15 cellular contexts compared by ENCODE assay signal in genomic region chr18:48917579-48918101, GRCh38. TPM values are rescaled to one million over a fixed set of nuclear protein-coding genes. Genes with fewer than 3 reads are reported as not detected.
DNase-seq lines count a peak whose midpoint lies in the region; ATAC-seq, FAIRE-seq and TF ChIP-seq lines count a peak whose summit lies in the region.
"Had no signal": no experiment of that assay in that cellular context is flagged by ENCODE, and none has a peak within 500 bp of the region (broad histone marks: within the 10 kb centered on the region; RNA-seq: fewer than 3 reads in every experiment).

No MANE protein-coding gene starts in this region.

- no peak overlapping the region for H3K4me3 Mint-ChIP-seq in stimulated activated effector memory CD8-positive, alpha-beta T cell treated with anti-CD3 and anti-CD28 coated beads, Interleukin-12 subunit alpha, Interleukin-12 subunit beta, amount 100 ng/mL, for 72 hours
- H3K4me3 Mint-ChIP-seq: activated naive CD8-positive, alpha-beta T cell treated with anti-CD3 and anti-CD28 coated beads, Interleukin-2, amount 50 U/mL, for 24 hours had no signal

- H3K36me3 ChIP-seq in right atrium auricular region (peaks cover 17% of the 10 kb centered on the region), OCI-LY3 (replicated peaks; ENCODE audit: low read depth, low read length) (no peaks in the 10 kb centered on the region)

- H3K27ac ChIP-seq in right atrium auricular region: no peak overlapping the region
- H3K27ac ChIP-seq in OCI-LY3 (ENCODE audit: low read length): no peak overlapping the region

- H3K9ac ChIP-seq in OCI-LY3 (ENCODE audit: low read length): no peak overlapping the region

- peak overlapping the region; percentile 98 for H3K27ac Mint-ChIP-seq in stimulated activated effector memory CD8-positive, alpha-beta T cell treated with anti-CD3 and anti-CD28 coated beads, Interleukin-12 subunit alpha, Interleukin-12 subunit beta, amount 100 ng/mL, for 72 hours
- H3K27ac Mint-ChIP-seq: activated naive CD8-positive, alpha-beta T cell treated with anti-CD3 and anti-CD28 coated beads, Interleukin-2, amount 50 U/mL, for 24 hours had no signal

- no peak for TF ChIP-seq CTCF in right atrium auricular region (IDR thresholded peaks at IDR 0.05)
- no peak for TF ChIP-seq CTCF in OCI-LY3 (IDR thresholded peaks at IDR 0.05; ENCODE audit: low read depth, low read length)
- no peak for TF ChIP-seq CTCF in fibroblast of the aortic adventitia (IDR thresholded peaks at IDR 0.05; ENCODE audit: insufficient read depth, low read length)

- H3K4me1 ChIP-seq in right atrium auricular region: peaks cover 0 to 40% of the 10 kb centered on the region in 2 donors
- H3K4me1 ChIP-seq in OCI-LY3 (ENCODE audit: low read length): peaks cover 20% of the 10 kb centered on the region

- no peak overlapping the region for H2AFZ ChIP-seq in OCI-LY3 (ENCODE audit: low read depth, low read length)

- peaks cover 64% of the 10 kb centered on the region for H3K36me3 Mint-ChIP-seq in stimulated activated effector memory CD8-positive, alpha-beta T cell treated with anti-CD3 and anti-CD28 coated beads, Interleukin-12 subunit alpha, Interleukin-12 subunit beta, amount 100 ng/mL, for 72 hours

- H3K4me3 ChIP-seq in right atrium auricular region (no peak overlapping the region), OCI-LY3 (ENCODE audit: low read length) (peak overlapping the region; percentile 12), fibroblast of the aortic adventitia (ENCODE audit: low read depth, low read length) (no peak overlapping the region)

- H3K9me3 Mint-ChIP-seq in stimulated activated effector memory CD8-positive, alpha-beta T cell treated with anti-CD3 and anti-CD28 coated beads, Interleukin-12 subunit alpha, Interleukin-12 subunit beta, amount 100 ng/mL, for 72 hours: no peaks in the 10 kb centered on the region
- H3K9me3 Mint-ChIP-seq: activated naive CD8-positive, alpha-beta T cell treated with anti-CD3 and anti-CD28 coated beads, Interleukin-2, amount 50 U/mL, for 24 hours had no signal

- no peak for FAIRE-seq in urothelium cell line (lab: Jason Lieb, UNC)
- FAIRE-seq: colon had no signal

- peak overlapping the region; percentile 51 for H3K4me2 ChIP-seq in OCI-LY3 (ENCODE audit: low read length)

- H3K79me2 ChIP-seq in OCI-LY3 (ENCODE audit: low read length): no peaks in the 10 kb centered on the region

- no peak for ATAC-seq in Right ventricle myocardium inferior
- ATAC-seq in stimulated activated effector memory CD8-positive, alpha-beta T cell treated with anti-CD3 and anti-CD28 coated beads, Interleukin-12 subunit alpha, Interleukin-12 subunit beta, amount 100 ng/mL, for 72 hours: no peak
- ATAC-seq: activated naive CD8-positive, alpha-beta T cell treated with anti-CD3 and anti-CD28 coated beads, Interleukin-2, amount 50 U/mL, for 24 hours had no signal

- DNase-seq in Right ventricle myocardium inferior (ENCODE audit: missing footprints) (peak; percentile 68), right atrium auricular region (ENCODE audit: low spot score) (no peak), fibroblast of the aortic adventitia (ENCODE audit: low read depth) (peak; percentile 20), urothelium cell line (ENCODE audit: low spot score) (no peak), NCI-H524 treated with DMSO at 0.1 percent for 48 hours (lab: John Stamatoyannopoulos, UW) (no peak)
- DNase-seq in stimulated activated effector memory CD8-positive, alpha-beta T cell treated with anti-CD3 and anti-CD28 coated beads, Interleukin-12 subunit alpha, Interleukin-12 subunit beta, amount 100 ng/mL, for 72 hours (ENCODE audit: low spot score in 2 of 2): no peak
- DNase-seq in stimulated activated CD8-positive, alpha-beta memory T cell treated with anti-CD3 and anti-CD28 coated beads, Interleukin-4, amount 100 ng/mL, for 48 hours: no peak
- DNase-seq: activated naive CD8-positive, alpha-beta T cell treated with anti-CD3 and anti-CD28 coated beads, Interleukin-2, amount 50 U/mL, for 24 hours; DMS 273 treated with DMSO at 0.1 percent for 48 hours; H7; NCI-H1436 treated with DMSO at 0.1 percent for 48 hours; NCI-H526; SHP77 treated with DMSO at 0.1 percent for 48 hours had no signal

- H3K27me3 ChIP-seq in right atrium auricular region (no peaks in the 10 kb centered on the region), OCI-LY3 (ENCODE audit: low read depth, low read length) (no peaks in the 10 kb centered on the region)

- intact Hi-C loops in Right ventricle myocardium inferior (cut with DNase I): no loop called here

- no peaks in the 10 kb centered on the region for H4K20me1 ChIP-seq in OCI-LY3 (ENCODE audit: insufficient read depth, low read length)

- H3K4me1 Mint-ChIP-seq in stimulated activated effector memory CD8-positive, alpha-beta T cell treated with anti-CD3 and anti-CD28 coated beads, Interleukin-12 subunit alpha, Interleukin-12 subunit beta, amount 100 ng/mL, for 72 hours: peaks cover 57% of the 10 kb centered on the region

- H3K9me3 ChIP-seq in right atrium auricular region (no peaks in the 10 kb centered on the region), OCI-LY3 (ENCODE audit: insufficient read depth, low read length) (no peaks in the 10 kb centered on the region)

RNA-seq across cellular contexts. Expression of gene SMAD7, which starts 33.1 kb away (rescaled TPM):
- total RNA-seq in Right ventricle myocardium inferior: 12.0 TPM
- 10 to 100 TPM; 55.1 to 98.1 TPM for total RNA-seq in right atrium auricular region
- total RNA-seq in fibroblast of the aortic adventitia (ENCODE audit: low replicate concordance): 10.5 and 27.2 TPM in 2 replicates

Comparison
In these comparisons a context has a peak if more than half of its experiments do, and no peak if none do; other contexts are left out.
1. DNase-seq: peak in Right ventricle myocardium inferior (single experiment) and fibroblast of the aortic adventitia (single experiment); none in right atrium auricular region (single experiment), stimulated activated effector memory CD8-positive, alpha-beta T cell treated with anti-CD3 and anti-CD28 coated beads, Interleukin-12 subunit alpha, Interleukin-12 subunit beta, amount 100 ng/mL, for 72 hours (0 of 2), urothelium cell line (single experiment), stimulated activated CD8-positive, alpha-beta memory T cell treated with anti-CD3 and anti-CD28 coated beads, Interleukin-4, amount 100 ng/mL, for 48 hours (single experiment) and NCI-H524 treated with DMSO at 0.1 percent for 48 hours (single experiment).